1 cellular context compared by ENCODE assay signal in the genomic region with DNA sequence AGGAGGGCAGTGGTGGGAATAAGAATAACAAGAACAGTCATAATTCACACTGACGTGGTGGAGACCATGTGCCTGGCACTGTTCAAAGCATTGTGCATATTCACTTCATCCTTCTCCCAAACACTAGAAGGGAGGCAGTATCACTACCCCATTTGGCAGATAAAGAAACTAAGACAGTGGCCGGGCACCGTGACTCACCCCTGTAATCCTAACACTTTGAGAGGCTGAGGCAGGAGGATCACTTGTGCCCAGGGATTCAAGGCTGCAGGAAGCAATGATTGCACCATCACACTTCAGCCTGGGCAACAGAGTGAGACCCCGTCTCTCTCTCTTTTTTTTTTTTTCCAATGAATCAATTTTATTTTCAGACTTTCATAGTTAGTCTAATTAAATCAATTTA.
TF ChIP-seq lines count a peak whose summit lies in the region.

No MANE protein-coding gene starts in this region.

TF ChIP-seq in K562, 482 proteins besides CTCF, POLR2A, EP300 and RAD21:
- TF ChIP-seq ZNF121 (CRISPR knock-in tag; conservative IDR thresholded peaks at IDR 0.05) (peak; percentile 97), ZKSCAN3 (CRISPR knock-in tag; IDR thresholded peaks at IDR 0.05) (no peak), ZNF316 (IDR thresholded peaks at IDR 0.05) (no peak), BCOR (IDR thresholded peaks at IDR 0.05) (peak; percentile 50; the same call in 1 of the 2 replicates), ZNF766 (CRISPR knock-in tag; conservative IDR thresholded peaks at IDR 0.05) (no peak), BDP1 (IDR thresholded peaks at IDR 0.05; ENCODE audit: insufficient read depth, insufficient read length) (no peak), HMGN3 (IDR thresholded peaks at IDR 0.05; ENCODE audit: borderline replicate concordance, extremely low read depth, insufficient read length, low read depth, low read length) (no peak), CEBPB (tag; IDR thresholded peaks at IDR 0.05) (peak; percentile 53), NR0B1 (IDR thresholded peaks at IDR 0.05; ENCODE audit: partially characterized antibody) (no peak), FOXJ3 (CRISPR knock-in tag; IDR thresholded peaks at IDR 0.05) (no peak), NFE2L1 (tag; IDR thresholded peaks at IDR 0.05; ENCODE audit: borderline replicate concordance, low read depth) (no peak), AFF4 (CRISPR knock-in tag; IDR thresholded peaks at IDR 0.05) (no peak), SMARCA5 (IDR thresholded peaks at IDR 0.05) (0 out of 2 replicates have a peak, but pooled peaks have one; percentile 42), KLF16 (IDR thresholded peaks at IDR 0.05) (no peak), RBM25 (IDR thresholded peaks at IDR 0.05; ENCODE audit: low read depth, low read length, severe bottlenecking) (peak; percentile 61), ZC3H4 (CRISPR knock-in tag; IDR thresholded peaks at IDR 0.05; ENCODE audit: borderline replicate concordance) (no peak), MED1 (CRISPR knock-in tag; IDR thresholded peaks at IDR 0.05; ENCODE audit: borderline replicate concordance) (no peak)
